27 cellular contexts compared by ENCODE assay signal in the genomic region with DNA sequence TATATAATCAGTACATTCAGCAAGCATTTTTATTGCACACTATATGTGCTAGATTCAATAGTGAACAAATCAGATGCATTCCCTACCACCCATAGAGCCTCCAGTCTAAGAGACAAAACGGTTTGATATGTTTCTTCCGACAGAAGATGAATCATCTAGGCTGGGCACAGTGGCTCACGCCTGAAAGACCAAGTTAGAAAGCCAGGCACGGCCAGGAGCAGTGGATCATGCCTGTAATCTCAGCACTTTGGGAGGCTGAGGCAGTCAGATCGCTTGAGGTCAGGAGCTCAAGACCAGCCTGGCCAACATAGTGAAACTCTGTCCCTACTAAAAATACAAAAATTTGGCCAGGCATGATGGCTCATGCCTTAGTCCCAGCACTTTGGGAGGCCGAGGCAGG. TPM values are rescaled to one million over a fixed set of nuclear protein-coding genes. Genes with fewer than 3 reads are reported as not detected.
DNase-seq lines count a peak whose midpoint lies in the region; TF ChIP-seq lines count a peak whose summit lies in the region.
"Had no signal": no experiment of that assay in that cellular context is flagged by ENCODE, and none has a peak within 500 bp of the region (broad histone marks: within the 10 kb centered on the region; RNA-seq: fewer than 3 reads in every experiment).

No MANE protein-coding gene starts in this region.

- TF ChIP-seq CTCF in KMS-11 (conservative IDR thresholded peaks at IDR 0.05; ENCODE audit: low read depth, low read length) (no peak), osteocyte (IDR thresholded peaks at IDR 0.05) (no peak), smooth muscle cell (IDR thresholded peaks at IDR 0.05; ENCODE audit: borderline replicate concordance, insufficient read depth, poor library complexity, severe bottlenecking) (no peak)

- DNase-seq in ACHN (peak; percentile 15), astrocyte of the hippocampus (ENCODE audit: low read depth, low spot score) (peak; percentile 58), osteocyte (ENCODE audit: extremely low spot score, unreplicated experiment) (no peak), smooth muscle cell (lab: John Stamatoyannopoulos, UW; ENCODE audit: unreplicated experiment) (no peak), G401 (ENCODE audit: low spot score) (no peak), NCI-H1694 treated with DMSO at 0.1 percent for 48 hours (lab: John Stamatoyannopoulos, UW) (no peak)
- DNase-seq: activated CD4-positive, alpha-beta memory T cell treated with anti-CD3 and anti-CD28 coated beads, Interleukin-2, amount 10 ng/mL, durations not matched to agents 7 days and 5 days; activated naive CD4-positive, alpha-beta T cell treated with anti-CD3 and anti-CD28 coated beads, Interleukin-2, amount 10 ng/mL, durations not matched to agents 7 days and 5 days; activated T-cell treated with anti-CD3 and anti-CD28 coated beads, Interleukin-2, amount 50 U/mL, for 1 hour; Calu3; DMS79 treated with DMSO at 0.1 percent for 48 hours; effector CD8-positive, alpha-beta T cell; H9; islet precursor cell; KBM-7; left ventricle myocardium superior; naive B cell; NCI-H1436; NCI-H748 treated with DMSO at 0.1 percent for 48 hours; nucleus accumbens; SJCRH30; stimulated activated CD4-positive, alpha-beta T cell treated with anti-CD3 and anti-CD28 coated beads, Interleukin-1b, Interleukin-23, amount 100 ng/mL, for 48 hours had no signal

- no peaks in the 10 kb centered on the region for H4K20me1 ChIP-seq in KMS-11 (ENCODE audit: insufficient read depth)
- no peaks in the 10 kb centered on the region for H4K20me1 ChIP-seq in smooth muscle cell (ENCODE audit: low read depth)

- H3K27me3 ChIP-seq in KMS-11 (ENCODE audit: insufficient read depth, low read depth) (no peaks in the 10 kb centered on the region), smooth muscle cell (ENCODE audit: low read depth) (no peaks in the 10 kb centered on the region)
- H3K27me3 ChIP-seq: SJCRH30 had no signal

- H3K4me1 ChIP-seq in KMS-11 (ENCODE audit: low read depth, poor library complexity, severe bottlenecking) (peaks cover 36% of the 10 kb centered on the region), smooth muscle cell (ENCODE audit: low read depth) (no peaks in the 10 kb centered on the region)
- H3K4me1 ChIP-seq: SJCRH30 had no signal

- H3F3A ChIP-seq in smooth muscle cell (ENCODE audit: low read depth): no peaks in the 10 kb centered on the region

- H3K36me3 Mint-ChIP-seq in osteocyte (ENCODE audit: unreplicated experiment): peaks cover 27% of the 10 kb centered on the region

- H3K4me3 Mint-ChIP-seq in osteocyte (ENCODE audit: unreplicated experiment): peak overlapping the region; percentile 50
- H3K4me3 Mint-ChIP-seq: activated CD4-positive, alpha-beta memory T cell treated with anti-CD3 and anti-CD28 coated beads, Interleukin-2, amount 10 ng/mL, durations not matched to agents 7 days and 5 days; activated naive CD4-positive, alpha-beta T cell treated with anti-CD3 and anti-CD28 coated beads, Interleukin-2, amount 10 ng/mL, durations not matched to agents 7 days and 5 days; H9; mesothelial cell of epicardium; naive B cell; type B pancreatic cell had no signal

- H3K27me3 Mint-ChIP-seq in osteocyte (ENCODE audit: unreplicated experiment): no peaks in the 10 kb centered on the region
- H3K27me3 Mint-ChIP-seq: activated CD4-positive, alpha-beta memory T cell treated with anti-CD3 and anti-CD28 coated beads, Interleukin-2, amount 10 ng/mL, durations not matched to agents 7 days and 5 days; activated naive CD4-positive, alpha-beta T cell treated with anti-CD3 and anti-CD28 coated beads, Interleukin-2, amount 10 ng/mL, durations not matched to agents 7 days and 5 days; naive B cell; type B pancreatic cell had no signal

- H3K27ac ChIP-seq in KMS-11 (peak overlapping the region; percentile 61), smooth muscle cell (ENCODE audit: low read depth) (no peak overlapping the region)
- H3K27ac ChIP-seq: epithelial cell of prostate, SJCRH30, skin epidermis had no signal

- WGBS in smooth muscle cell (ENCODE audit: low lambda C conversion rate): 96% methylated on average over 6 of the region's 6 CpGs

- in situ Hi-C loops in ACHN (cut with HindIII; ENCODE audit: low pct_ligation_motif_present, low pct_unique_long_range_greater_than_20kb, low sequenced_read_pairs): no loop called here
- in situ Hi-C loops in G401 (cut with HindIII; ENCODE audit: low sequenced_read_pairs): no loop called here

- H3K9me3 Mint-ChIP-seq in osteocyte (ENCODE audit: unreplicated experiment): no peaks in the 10 kb centered on the region
- H3K9me3 Mint-ChIP-seq: activated CD4-positive, alpha-beta memory T cell treated with anti-CD3 and anti-CD28 coated beads, Interleukin-2, amount 10 ng/mL, durations not matched to agents 7 days and 5 days; activated naive CD4-positive, alpha-beta T cell treated with anti-CD3 and anti-CD28 coated beads, Interleukin-2, amount 10 ng/mL, durations not matched to agents 7 days and 5 days; H9; mesothelial cell of epicardium; naive B cell; type B pancreatic cell had no signal

- H3K4me1 Mint-ChIP-seq in osteocyte (ENCODE audit: unreplicated experiment): peaks cover 27% of the 10 kb centered on the region
- H3K4me1 Mint-ChIP-seq: H9, mesothelial cell of epicardium had no signal

- H3K36me3 ChIP-seq in KMS-11 (ENCODE audit: insufficient read depth) (peaks cover 33% of the 10 kb centered on the region; the same call in 1 of the 2 replicates), smooth muscle cell (ENCODE audit: low read depth) (peaks cover 33% of the 10 kb centered on the region)

- peak overlapping the region; percentile 96 for H3K27ac Mint-ChIP-seq in osteocyte (ENCODE audit: unreplicated experiment)
- H3K27ac Mint-ChIP-seq: activated CD4-positive, alpha-beta memory T cell treated with anti-CD3 and anti-CD28 coated beads, Interleukin-2, amount 10 ng/mL, durations not matched to agents 7 days and 5 days; H9; mesothelial cell of epicardium; type B pancreatic cell had no signal

- H3K4me2 ChIP-seq in KMS-11: peak overlapping the region; percentile 5; the same call in 1 of the 2 replicates
- no peak overlapping the region for H3K4me2 ChIP-seq in smooth muscle cell

- no peaks in the 10 kb centered on the region for H3K9me3 ChIP-seq in smooth muscle cell (replicated peaks; ENCODE audit: low read depth)
- H3K9me3 ChIP-seq: SJCRH30 had no signal

- H2AFZ ChIP-seq in KMS-11 (ENCODE audit: low read depth) (no peak overlapping the region), smooth muscle cell (ENCODE audit: low read depth) (no peak overlapping the region)

- H3K79me2 ChIP-seq in KMS-11 (ENCODE audit: insufficient read depth, low read depth): no peaks in the 10 kb centered on the region
- H3K79me2 ChIP-seq in smooth muscle cell (ENCODE audit: low read depth): no peaks in the 10 kb centered on the region

- H3K4me3 ChIP-seq in KMS-11 (IDR thresholded peaks at IDR 0.05; ENCODE audit: insufficient read depth, low read depth, low read length) (no peak overlapping the region), smooth muscle cell (no peak overlapping the region)
- H3K4me3 ChIP-seq: SJCRH30, skin epidermis had no signal

- H3K9ac ChIP-seq in KMS-11 (no peak overlapping the region), smooth muscle cell (ENCODE audit: low read depth) (no peak overlapping the region)

RNA-seq across cellular contexts. Expression of gene COPRS, which starts 18.3 kb away (rescaled TPM):
- total RNA-seq in osteocyte: 51.2 and 52.9 TPM in 2 replicates
- 55.7 and 57.0 TPM in 2 replicates for total RNA-seq in smooth muscle cell
- polyA plus RNA-seq in smooth muscle cell: 78.9 and 81.3 TPM in 2 replicates
- 199 and 233 TPM in 2 replicates for total RNA-seq in G401 (2014; rRNA removed; shearing (Covaris generic))

RNA-seq across cellular contexts. Expression of gene UTP6, which starts 24.2 kb away (rescaled TPM):
- total RNA-seq in osteocyte (74.3 and 77.0 TPM in 2 replicates), smooth muscle cell (26.3 and 49.5 TPM in 2 replicates)
- polyA plus RNA-seq in smooth muscle cell: 60.9 and 63.6 TPM in 2 replicates
- 48.0 and 59.7 TPM in 2 replicates for total RNA-seq in G401 (2014; rRNA removed; shearing (Covaris generic))

RNA-seq across cellular contexts. Expression of gene SUZ12, which starts 59.5 kb away (rescaled TPM):
- total RNA-seq in osteocyte: 25.4 and 27.5 TPM in 2 replicates
- 26.3 and 29.7 TPM in 2 replicates for total RNA-seq in smooth muscle cell
- 11.1 and 12.2 TPM in 2 replicates for polyA plus RNA-seq in smooth muscle cell
- 34.9 and 65.7 TPM in 2 replicates for total RNA-seq in G401 (2014; rRNA removed; shearing (Covaris generic))

Comparison
In these comparisons a context has a peak if more than half of its experiments do, and no peak if none do; other contexts are left out.
1. DNase-seq: peak in ACHN (single experiment) and astrocyte of the hippocampus (single experiment); none in osteocyte (single experiment), smooth muscle cell (single experiment), G401 (single experiment) and NCI-H1694 treated with DMSO at 0.1 percent for 48 hours (single experiment).